In genomic region chr12:50375802-50376201, GRCh38 we compare ENCODE assay signal across 16 cellular contexts. TPM values are rescaled to one million over a fixed set of nuclear protein-coding genes. Genes with fewer than 3 reads are reported as not detected.
DNase-seq lines count a peak whose midpoint lies in the region; ATAC-seq, FAIRE-seq and TF ChIP-seq lines count a peak whose summit lies in the region.
"Had no signal": no experiment of that assay in that cellular context is flagged by ENCODE, and none has a peak within 500 bp of the region (broad histone marks: within the 10 kb centered on the region; RNA-seq: fewer than 3 reads in every experiment).

No MANE protein-coding gene starts in this region.

- H3K4me1 ChIP-seq in right atrium auricular region (no peaks in the 10 kb centered on the region), right cardiac atrium (ENCODE audit: control insufficient read depth, insufficient read depth, low read length) (no peaks in the 10 kb centered on the region), H1 (replicated peaks in 1 of 4; ENCODE audit: control insufficient read depth in 3 of 4, insufficient read depth in 4 of 4, low read length in 3 of 4) (no peaks in the 10 kb centered on the region), neuronal stem cell (ENCODE audit: control insufficient read depth in 2 of 2, insufficient read depth in 1 of 2, low read depth in 1 of 2, low read length in 2 of 2) (no peaks in the 10 kb centered on the region), uterus (no peaks in the 10 kb centered on the region)
- H3K4me1 ChIP-seq: BLaER1, Caco-2 had no signal

- no peak overlapping the region for H4K91ac ChIP-seq in H1 (replicated peaks; ENCODE audit: insufficient read length, low read length)
- H4K91ac ChIP-seq in neuronal stem cell (ENCODE audit: low read depth, low read length, poor library complexity): no peak overlapping the region

- no peak overlapping the region for H2AK5ac ChIP-seq in H1 (ENCODE audit: low read depth, low read length)
- no peak overlapping the region for H2AK5ac ChIP-seq in neuronal stem cell (ENCODE audit: low read depth, low read length)

- H2AFZ ChIP-seq in H1 (ENCODE audit: low read length) (peak overlapping the region; percentile 29; the same call in 1 of the 2 replicates), neuronal stem cell (ENCODE audit: low read length) (no peak overlapping the region)
- H2AFZ ChIP-seq: GM23248 had no signal

- no peak overlapping the region for H2BK15ac ChIP-seq in H1 (ENCODE audit: low read length)
- H2BK15ac ChIP-seq in neuronal stem cell (ENCODE audit: low read length): peak overlapping the region; percentile 37

- no peak overlapping the region for H4K5ac ChIP-seq in H1 (ENCODE audit: insufficient read length, low read depth, low read length)

- H3K36me3 ChIP-seq in right atrium auricular region (no peaks in the 10 kb centered on the region), H1 (ENCODE audit: control insufficient read depth in 2 of 4, insufficient read depth in 4 of 4, low read length in 3 of 4) (no peaks in the 10 kb centered on the region), neuronal stem cell (replicated peaks in 1 of 2; ENCODE audit: control insufficient read depth in 2 of 2, insufficient read depth in 2 of 2, low read length in 2 of 2) (no peaks in the 10 kb centered on the region), uterus (no peaks in the 10 kb centered on the region)
- H3K36me3 ChIP-seq: BLaER1 had no signal

- H2BK120ac ChIP-seq in H1 (replicated peaks; ENCODE audit: low read depth, low read length): no peak overlapping the region
- H2BK120ac ChIP-seq in neuronal stem cell (ENCODE audit: low read depth, low read length): no peak overlapping the region

- H3K27ac ChIP-seq in right atrium auricular region (no peak overlapping the region), right cardiac atrium (ENCODE audit: low read length) (no peak overlapping the region), H1 (ENCODE audit: low read depth, low read length) (no peak overlapping the region), neuronal stem cell (replicated peaks; ENCODE audit: low read length) (no peak overlapping the region), uterus (no peak overlapping the region)
- H3K27ac ChIP-seq: BLaER1, GM23248 had no signal

- H3K79me1 ChIP-seq in H1 (ENCODE audit: low read depth, low read length) (no peaks in the 10 kb centered on the region), neuronal stem cell (ENCODE audit: low read depth, low read length) (peaks cover 2% of the 10 kb centered on the region)

- TF ChIP-seq CTCF in right atrium auricular region (IDR thresholded peaks at IDR 0.05): no peak
- no peak for TF ChIP-seq CTCF in H1 (IDR thresholded peaks at IDR 0.05; ENCODE audit: control extremely low read depth in 1 of 3, insufficient read depth in 1 of 3, low read depth in 1 of 3, low read length in 3 of 3)
- no peak for TF ChIP-seq CTCF in uterus (IDR thresholded peaks at IDR 0.05)

- H3K27me3 ChIP-seq in right atrium auricular region (no peaks in the 10 kb centered on the region), right cardiac atrium (ENCODE audit: control insufficient read depth, insufficient read depth) (no peaks in the 10 kb centered on the region), H1 (replicated peaks in 1 of 4; ENCODE audit: control insufficient read depth in 3 of 4, extremely low read depth in 1 of 4, insufficient read depth in 3 of 4, low read length in 3 of 4) (no peaks in the 10 kb centered on the region), neuronal stem cell (ENCODE audit: control insufficient read depth in 3 of 3, insufficient read depth in 3 of 3, low read depth in 1 of 3, low read length in 3 of 3) (no peaks in the 10 kb centered on the region), uterus (no peaks in the 10 kb centered on the region)
- H3K27me3 ChIP-seq: BLaER1 had no signal

- no peaks in the 10 kb centered on the region for H3K79me2 ChIP-seq in H1 (ENCODE audit: control insufficient read depth in 1 of 2, insufficient read depth in 2 of 2, low read length in 2 of 2)

- no peak for TF ChIP-seq EP300 in H1 (IDR thresholded peaks at IDR 0.05; ENCODE audit: borderline replicate concordance in 1 of 2, low read depth in 2 of 2, low read length in 2 of 2)

- no peak overlapping the region for H3K18ac ChIP-seq in H1 (ENCODE audit: extremely low read depth, low read length)
- peak overlapping the region; percentile 76 for H3K18ac ChIP-seq in neuronal stem cell (ENCODE audit: low read length)

- H3K9me3 ChIP-seq in right atrium auricular region: no peaks in the 10 kb centered on the region
- H3K9me3 ChIP-seq in right cardiac atrium (ENCODE audit: control insufficient read depth, low read length): no peaks in the 10 kb centered on the region
- H3K9me3 ChIP-seq in H1 (ENCODE audit: insufficient read depth in 2 of 2, low read depth in 1 of 2, low read length in 1 of 2): no peaks in the 10 kb centered on the region
- H3K9me3 ChIP-seq in neuronal stem cell (replicated peaks in 1 of 2; ENCODE audit: control insufficient read depth in 2 of 2, insufficient read depth in 1 of 2, low read depth in 1 of 2, low read length in 2 of 2): no peaks in the 10 kb centered on the region
- H3K9me3 ChIP-seq in uterus: no peaks in the 10 kb centered on the region
- H3K9me3 ChIP-seq: BLaER1, Caco-2 had no signal

- H4K20me1 ChIP-seq in H1 (replicated peaks in 1 of 2; ENCODE audit: control insufficient read depth in 1 of 2, insufficient read depth in 2 of 2, low read length in 2 of 2): no peaks in the 10 kb centered on the region
- H4K20me1 ChIP-seq: BLaER1 had no signal

- DNase-seq in right atrium auricular region (ENCODE audit: low spot score): peak; percentile 53
- no peak for DNase-seq in right cardiac atrium
- peak in 1 of 2 experiments; percentile 33 for DNase-seq in H1 (ENCODE audit: low read depth in 1 of 2, low spot score in 2 of 2)
- no peak for DNase-seq in neuronal stem cell (ENCODE audit: low spot score)
- no peak for DNase-seq in kidney tubule cell (ENCODE audit: low spot score)
- DNase-seq in nucleus accumbens (lab: John Stamatoyannopoulos, UW): no peak
- DNase-seq in uterus: no peak
- DNase-seq: 8988T; AML-193; Caco-2; CD8-positive, alpha-beta memory T cell; GF-D8; GM23248; H7 had no signal

- no peak overlapping the region for H2BK5ac ChIP-seq in H1 (ENCODE audit: low read depth, low read length)
- no peak overlapping the region for H2BK5ac ChIP-seq in neuronal stem cell (ENCODE audit: low read length)

- 91% methylated on average over 8 of the region's 8 CpGs for WGBS in right cardiac atrium
- 94% methylated on average over 8 of the region's 8 CpGs; no CpG with 5 or more reads in 1 of the 2 experiments for WGBS in H1 (ENCODE audit: extremely low coverage in 1 of 2, insufficient coverage in 1 of 2, insufficient read length in 1 of 2, insufficient replicate concordance in 2 of 2, low coverage in 1 of 2, low lambda C conversion rate in 2 of 2, missing lambda C conversion rate in 1 of 2), 2 experiments
- WGBS in neuronal stem cell (ENCODE audit: extremely low coverage in 2 of 2, insufficient read length in 2 of 2, insufficient replicate concordance in 1 of 2), 2 donors: no CpG with 5 or more reads among the region's 8 CpGs

- TF ChIP-seq POLR2A in H1 (IDR thresholded peaks at IDR 0.05; ENCODE audit: control extremely low read depth in 1 of 2, low read depth in 2 of 2, low read length in 2 of 2): no peak
- TF ChIP-seq POLR2A in uterus (IDR thresholded peaks at IDR 0.05): no peak

- POLR2A ChIA-PET in H1 (lab: Charles Lee; ENCODE audit: partially characterized antibody): interaction anchor here (1.0 to 1.6 kb wide), 3 partner anchors 12 to 25 kb away, joined by 3 to 4 read pairs (median 3); partner anchors contain the start of gene LARP4

- no peak for ATAC-seq in right cardiac atrium

- intact Hi-C loops in right cardiac atrium (cut with DNase I) (no loop called here), uterus (cut with DNase I; ENCODE audit: low total_unique reads) (no loop called here)

- no peaks in the 10 kb centered on the region for H3K23me2 ChIP-seq in H1 (ENCODE audit: low read depth, low read length)

- H2BK12ac ChIP-seq in H1 (ENCODE audit: low read depth, low read length): no peak overlapping the region
- peak overlapping the region; percentile 73 for H2BK12ac ChIP-seq in neuronal stem cell (ENCODE audit: low read length)

- TF ChIP-seq RAD21 in H1 (IDR thresholded peaks at IDR 0.05 in 1 of 2, conservative IDR thresholded peaks at IDR 0.05 in 1 of 2; ENCODE audit: low read depth in 2 of 2, low read length in 2 of 2): no peak

- no peak overlapping the region for H3K56ac ChIP-seq in H1 (replicated peaks; ENCODE audit: insufficient read length, low read depth, low read length)

- H3K4me2 ChIP-seq in H1 (ENCODE audit: insufficient read depth in 1 of 2, low read depth in 2 of 2, low read length in 2 of 2): no peak overlapping the region
- no peak overlapping the region for H3K4me2 ChIP-seq in neuronal stem cell (ENCODE audit: insufficient read depth, low read length, poor library complexity, severe bottlenecking)
- H3K4me2 ChIP-seq: BLaER1 had no signal

- H3K9ac ChIP-seq in H1 (replicated peaks in 1 of 4; ENCODE audit: extremely low read depth in 1 of 4, low read depth in 3 of 4, low read length in 3 of 4) (no peak overlapping the region), neuronal stem cell (ENCODE audit: low read depth, low read length, poor library complexity) (peak overlapping the region; percentile 77)
- H3K9ac ChIP-seq: BLaER1, GM23248 had no signal

- H3K4me3 ChIP-seq in right atrium auricular region (no peak overlapping the region), right cardiac atrium (ENCODE audit: low read length) (no peak overlapping the region), H1 (ENCODE audit: extremely low read depth in 1 of 4, insufficient read depth in 2 of 4, low read depth in 3 of 4, low read length in 4 of 4) (no peak overlapping the region), neuronal stem cell (ENCODE audit: low read length in 2 of 2) (no peak overlapping the region), uterus (no peak overlapping the region)
- H3K4me3 ChIP-seq: BLaER1, GM23248 had no signal

- H4K8ac ChIP-seq in H1 (ENCODE audit: extremely low read depth, insufficient read depth, low read length) (no peak overlapping the region; the same call in 1 of the 2 replicates), neuronal stem cell (ENCODE audit: low read depth, low read length) (no peak overlapping the region)

- H3K14ac ChIP-seq in H1 (ENCODE audit: insufficient read length) (no peak overlapping the region), neuronal stem cell (ENCODE audit: low read length) (peak overlapping the region; percentile 38)

- H2BK20ac ChIP-seq in H1 (ENCODE audit: low read length): no peak overlapping the region

- H3K23ac ChIP-seq in H1 (ENCODE audit: insufficient read length) (no peak overlapping the region), neuronal stem cell (ENCODE audit: low read depth, low read length, poor library complexity) (peak overlapping the region; percentile 80)

- CTCF ChIA-PET in H1 (lab: Charles Lee; ENCODE audit: partially characterized antibody): interaction anchor here (0.8 to 1.6 kb wide), 3 partner anchors 8 to 264 kb away, joined by 3 read pairs; partner anchors contain the start of gene COX14

- FAIRE-seq in H1 (lab: Jason Lieb, UNC): no peak
- FAIRE-seq: HTR-8/SVneo had no signal

- H3K4ac ChIP-seq in H1 (replicated peaks; ENCODE audit: insufficient read length, low read depth, low read length) (no peak overlapping the region), neuronal stem cell (ENCODE audit: low read length) (peak overlapping the region; percentile 53)

RNA-seq across cellular contexts. Expression of gene FAM186A, which starts 20.6 kb away (rescaled TPM):
- total RNA-seq in right atrium auricular region: not detected
- not detected for total RNA-seq in right cardiac atrium
- polyA plus RNA-seq in right cardiac atrium: 0.02 TPM
- not detected in 2 replicates for total RNA-seq in H1 (2021; fragmentation: NEBNext Ultra II Directional; extraction: Animal tissue kit (Norgen Biotek cat#: 25700))
- not detected in 2 replicates for polyA plus RNA-seq in H1 (2011; rRNA removed)
- not detected for polyA plus RNA-seq in H1 (2011; cell fraction: cytosol; rRNA removed)
- polyA plus RNA-seq in H1 (2011; cell fraction: nucleus; rRNA removed): not detected
- 0.09 TPM in 1 of 4 replicates, not detected in the others for polyA plus RNA-seq in H1 (2012, experiment 1 of 2)
- not detected for polyA plus RNA-seq in H1 (2012, experiment 2 of 2)
- not detected for polyA plus RNA-seq in H1 (2013, experiment 1 of 2)
- polyA plus RNA-seq in H1 (2013, experiment 2 of 2): not detected
- polyA minus RNA-seq in H1 (2011; rRNA and poly(A)+ RNA removed): not detected in 2 replicates
- polyA minus RNA-seq in H1 (2011; cell fraction: cytosol; rRNA and poly(A)+ RNA removed): not detected
- not detected for polyA minus RNA-seq in H1 (2011; cell fraction: nucleus; rRNA and poly(A)+ RNA removed)
- not detected for polyA plus RNA-seq in neuronal stem cell (2013, experiment 1 of 2)
- not detected for polyA plus RNA-seq in neuronal stem cell (2013, experiment 2 of 2)
- not detected for total RNA-seq in uterus
- total RNA-seq: Caco-2; CD8-positive, alpha-beta memory T cell; GM23248; H7 had no signal
- polyA plus RNA-seq: CD8-positive, alpha-beta memory T cell; GM23248 had no signal

RNA-seq across cellular contexts. Expression of gene LARP4, which starts 24.9 kb away (rescaled TPM):
- total RNA-seq in right atrium auricular region (10 to 100 TPM; 42.9 to 43.0 TPM), right cardiac atrium (10 to 100 TPM; 54.5 to 75.4 (median 62.7) TPM), uterus (10 to 100 TPM; 15.9 to 98.6 (median 70.8) TPM)
- polyA plus RNA-seq in right cardiac atrium (12.3 TPM), H1 (2011; rRNA removed) (8.8 and 12.8 TPM in 2 replicates)
- 93.9 and 95.0 TPM in 2 replicates for total RNA-seq in H1 (2021; fragmentation: NEBNext Ultra II Directional; extraction: Animal tissue kit (Norgen Biotek cat#: 25700))
- polyA plus RNA-seq in H1 (2011; cell fraction: cytosol; rRNA removed): 15.9 TPM
- 12.5 TPM for polyA plus RNA-seq in H1 (2011; cell fraction: nucleus; rRNA removed)
- 23.6 to 52.4 TPM (median 30.9 TPM) in 4 replicates for polyA plus RNA-seq in H1 (2012, experiment 1 of 2)
- polyA plus RNA-seq in H1 (2012, experiment 2 of 2): 2.5 TPM
- 43.0 TPM for polyA plus RNA-seq in H1 (2013, experiment 1 of 2)
- polyA plus RNA-seq in H1 (2013, experiment 2 of 2): 44.5 TPM
- polyA minus RNA-seq in H1 (2011; rRNA and poly(A)+ RNA removed): 41.7 and 75.1 TPM in 2 replicates
- polyA minus RNA-seq in H1 (2011; cell fraction: cytosol; rRNA and poly(A)+ RNA removed): 49.7 TPM
- polyA minus RNA-seq in H1 (2011; cell fraction: nucleus; rRNA and poly(A)+ RNA removed): 63.7 TPM
- 26.8 TPM for polyA plus RNA-seq in neuronal stem cell (2013, experiment 1 of 2)
- polyA plus RNA-seq in neuronal stem cell (2013, experiment 2 of 2): 26.7 TPM
